11 cellular contexts compared by ENCODE assay signal in the genomic region with DNA sequence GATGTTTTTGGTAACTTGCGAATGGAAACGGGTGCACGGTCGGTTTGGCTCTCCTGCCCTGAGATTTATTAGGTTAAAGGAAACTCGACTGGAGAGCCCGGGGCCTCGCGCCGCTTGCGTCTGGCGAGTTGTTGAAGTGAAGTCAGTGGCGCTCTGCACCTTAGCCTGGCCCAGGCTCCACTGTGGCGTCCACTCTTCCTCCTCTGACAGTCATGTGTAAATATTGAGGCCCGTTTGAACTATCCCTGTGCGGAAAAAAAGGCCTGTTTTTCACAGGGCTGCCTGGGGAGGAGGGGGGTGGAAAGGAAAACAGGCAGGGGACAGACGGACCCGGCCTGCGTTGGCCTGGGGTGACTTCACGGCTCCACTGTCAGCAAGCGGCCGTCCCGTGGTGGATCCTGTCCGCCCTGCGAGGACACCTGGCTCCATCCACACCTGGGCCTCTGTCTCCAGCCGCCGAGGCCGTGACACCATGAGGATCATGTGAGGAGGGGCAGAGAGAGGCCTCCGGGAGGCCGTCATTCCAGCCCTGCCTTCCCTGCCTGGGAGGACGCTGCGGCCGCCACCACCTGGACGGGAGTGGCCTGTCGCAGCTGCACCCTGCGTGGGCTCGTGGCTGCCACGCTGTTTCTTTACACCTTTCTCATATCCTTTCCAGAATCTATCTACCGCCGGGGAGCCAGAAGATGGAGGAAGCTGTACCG. TPM values are rescaled to one million over a fixed set of nuclear protein-coding genes. Genes with fewer than 3 reads are reported as not detected.
DNase-seq lines count a peak whose midpoint lies in the region; ATAC-seq and TF ChIP-seq lines count a peak whose summit lies in the region.
"Had no signal": no experiment of that assay in that cellular context is flagged by ENCODE, and none has a peak within 500 bp of the region (broad histone marks: within the 10 kb centered on the region; RNA-seq: fewer than 3 reads in every experiment).

No MANE protein-coding gene starts in this region.

- H3K4me1 ChIP-seq in endodermal cell (ENCODE audit: control insufficient read depth, insufficient read depth, low read length) = no peaks in the 10 kb centered on the region
- H3K4me1 ChIP-seq in muscle layer of duodenum (ENCODE audit: control insufficient read depth in 1 of 2, insufficient read depth in 2 of 2, low read length in 2 of 2) = peaks cover 5 to 12% of the 10 kb centered on the region in 2 donors
- H3K4me1 ChIP-seq in testis = peaks cover 30% of the 10 kb centered on the region

- H3K4me3 Mint-ChIP-seq in endodermal cell = no peak overlapping the region

- no peak for TF ChIP-seq CTCF in endodermal cell (conservative IDR thresholded peaks at IDR 0.05)
- TF ChIP-seq CTCF in testis (IDR thresholded peaks at IDR 0.05) = no peak

- no peaks in the 10 kb centered on the region for H3K27me3 Mint-ChIP-seq in endodermal cell (ENCODE audit: insufficient read depth)

- H3K9me3 Mint-ChIP-seq in endodermal cell = no peaks in the 10 kb centered on the region

- H3K9me3 ChIP-seq in endodermal cell (ENCODE audit: control insufficient read depth, low read length) = no peaks in the 10 kb centered on the region
- no peaks in the 10 kb centered on the region for H3K9me3 ChIP-seq in muscle layer of duodenum (ENCODE audit: control insufficient read depth in 1 of 2, low read length in 2 of 2)
- no peaks in the 10 kb centered on the region for H3K9me3 ChIP-seq in testis

- no peak overlapping the region for H3K9ac ChIP-seq in endodermal cell (ENCODE audit: extremely low read depth, low read length, poor library complexity, severe bottlenecking)

- peak overlapping the region; percentile 98 for H3K27ac ChIP-seq in endodermal cell (ENCODE audit: low read depth, low read length)
- H3K27ac ChIP-seq in muscle layer of duodenum (ENCODE audit: low read length) = peak overlapping the region; percentile 89
- H3K27ac ChIP-seq in testis = peak overlapping the region; percentile 92 to 96

- no peak for ATAC-seq in GM21717 (IDR thresholded peaks at IDR 0.05; ENCODE audit: unreplicated experiment)

- peak overlapping the region; percentile 61 for H3K27ac Mint-ChIP-seq in endodermal cell

- intact Hi-C loops in testis (cut with DNase I; ENCODE audit: low total_unique reads) = no loop called here

- DNase-seq in NCI-H526 treated with DMSO at 0.1 percent for 48 hours (lab: John Stamatoyannopoulos, UW) (peak; percentile 27), endodermal cell (no peak), testis (no peak), medulla oblongata (ENCODE audit: extremely low spot score) (no peak), T-helper 2 cell (no peak), cerebellar cortex (ENCODE audit: low spot score) (no peak)
- DNase-seq: DMS 273 treated with DMSO at 0.1 percent for 48 hours; NCI-H510A; stimulated activated CD4-positive, alpha-beta T cell treated with anti-CD3 and anti-CD28 coated beads, Interleukin-4, amount 100 ng/mL, for 24 hours had no signal

- peaks cover 11% of the 10 kb centered on the region for H3K4me1 Mint-ChIP-seq in endodermal cell

- WGBS in endodermal cell (ENCODE audit: insufficient coverage in 1 of 2, insufficient read length in 1 of 2), 2 experiments = 90 to 93% methylated on average over 19 to 40 of the region's 40 CpGs
- 72 to 83% methylated on average over 26 to 40 of the region's 40 CpGs for WGBS in testis, 2 donors

- no peak for TF ChIP-seq POLR2A in testis (IDR thresholded peaks at IDR 0.05)

- H3K36me3 Mint-ChIP-seq in endodermal cell (ENCODE audit: low read depth) = peaks cover 17% of the 10 kb centered on the region

- H3K36me3 ChIP-seq in endodermal cell (ENCODE audit: control insufficient read depth, insufficient read depth, low read length) (peaks cover 8% of the 10 kb centered on the region), muscle layer of duodenum (ENCODE audit: control insufficient read depth in 1 of 2, insufficient read depth in 2 of 2, low read length in 2 of 2) (no peaks in the 10 kb centered on the region), testis (ENCODE audit: low read depth, missing control alignments) (no peaks in the 10 kb centered on the region)

- no peak overlapping the region for H3K4me3 ChIP-seq in endodermal cell (ENCODE audit: low read length)
- H3K4me3 ChIP-seq in muscle layer of duodenum (ENCODE audit: low read depth in 1 of 2, low read length in 2 of 2) = no peak overlapping the region
- H3K4me3 ChIP-seq in testis = no peak overlapping the region

- no peaks in the 10 kb centered on the region for H3K27me3 ChIP-seq in endodermal cell (ENCODE audit: control insufficient read depth, insufficient read depth, low read length, poor library complexity, severe bottlenecking)
- no peaks in the 10 kb centered on the region for H3K27me3 ChIP-seq in muscle layer of duodenum (ENCODE audit: low read depth, low read length)
- no peaks in the 10 kb centered on the region for H3K27me3 ChIP-seq in testis

RNA-seq across cellular contexts. Expression of gene FAAP20, which starts 59.8 kb away (rescaled TPM):
- 100 to 1,000 TPM; 126 to 154 TPM for total RNA-seq in endodermal cell
- 91.8 TPM for polyA plus RNA-seq in endodermal cell (2013, experiment 1 of 2)
- polyA plus RNA-seq in endodermal cell (2013, experiment 2 of 2) = 88.9 TPM
- total RNA-seq in testis = 10 to 100 TPM; 65.5 to 72.0 TPM
- polyA plus RNA-seq in testis (ENCODE audit: insufficient read depth, low read depth, low replicate concordance) = 72.6 TPM
